In genomic region chr3:185858502-185859225, GRCh38 we compare ENCODE assay signal across 35 cellular contexts.
"Had no signal": no experiment of that assay in that cellular context is flagged by ENCODE, and none has a peak within 500 bp of the region (broad histone marks: within the 10 kb centered on the region; RNA-seq: fewer than 3 reads in every experiment).

No MANE protein-coding gene starts in this region.

- DNase-seq: activated B cell treated with CpG ODN at 0.5 μM for 24 hours; activated CD4-positive, alpha-beta memory T cell treated with anti-CD3 and anti-CD28 coated beads for 36 hours; activated CD4-positive, alpha-beta T cell treated with anti-CD3 and anti-CD28 coated beads for 4 hours; activated CD4-positive, alpha-beta T cell treated with anti-CD3 and anti-CD28 coated beads, Interleukin-2, amount 50 U/mL, for 1 hour; activated CD4-positive, CD25-positive, alpha-beta regulatory T cell treated with anti-CD3 and anti-CD28 coated beads, Interleukin-2, amount 50 U/mL, for 72 hours; activated CD8-positive, alpha-beta memory T cell treated with anti-CD3 and anti-CD28 coated beads, Interleukin-2, amount 10 ng/mL, durations not matched to agents 7 days and 5 days; activated CD8-positive, alpha-beta memory T cell treated with anti-CD3 and anti-CD28 coated beads, Interleukin-2, amount 50 U/mL, for 48 hours; activated effector memory CD4-positive, alpha-beta T cell treated with Interleukin-2 at 50 U/mL for 16 hours; activated naive CD4-positive, alpha-beta T cell treated with anti-CD3 and anti-CD28 coated beads, Interleukin-2, amount 10 ng/mL, durations not matched to agents 7 days and 5 days; activated naive CD8-positive, alpha-beta T cell treated with anti-CD3 and anti-CD28 coated beads, Interleukin-2, amount 50 U/mL, for 24 hours; activated T-cell treated with anti-CD3 and anti-CD28 coated beads, Interleukin-2, amount 50 U/mL, for 48 hours; amniotic stem cell; aorta; brain microvascular endothelial cell; central memory CD4-positive, alpha-beta T cell; Kasumi-1; KG1; NCI-H1048; NCI-H1105 treated with DMSO at 0.1 percent for 48 hours; NCI-H1436; NCI-H1694; NCI-H1930; NCI-H2081 treated with DMSO at 0.1 percent for 48 hours; NCI-H345; NCI-H524 treated with DMSO at 0.1 percent for 48 hours; NCI-H748 treated with DMSO at 0.1 percent for 48 hours; NK-92 treated with Interleukin-12 subunit alpha and Interleukin-12 subunit beta, amount 100 ng/mL, for 24 hours; PC-3; Right ventricle myocardium superior; SW 1271; T-helper 1 cell; T-helper 2 cell; T-helper 9 cell had no signal

- H3K9me3 Mint-ChIP-seq: activated naive CD4-positive, alpha-beta T cell treated with anti-CD3 and anti-CD28 coated beads, Interleukin-2, amount 10 ng/mL, durations not matched to agents 7 days and 5 days had no signal

- H3K27ac ChIP-seq: brain microvascular endothelial cell, VCaP had no signal

- H3K36me3 ChIP-seq: brain microvascular endothelial cell had no signal

- H3K27ac Mint-ChIP-seq: activated B cell treated with CpG ODN at 0.5 μM for 24 hours; activated CD4-positive, alpha-beta memory T cell treated with anti-CD3 and anti-CD28 coated beads for 36 hours; activated CD8-positive, alpha-beta memory T cell treated with anti-CD3 and anti-CD28 coated beads, Interleukin-2, amount 10 ng/mL, durations not matched to agents 7 days and 5 days; activated naive CD4-positive, alpha-beta T cell treated with anti-CD3 and anti-CD28 coated beads, Interleukin-2, amount 10 ng/mL, durations not matched to agents 7 days and 5 days; activated naive CD8-positive, alpha-beta T cell; activated naive CD8-positive, alpha-beta T cell treated with anti-CD3 and anti-CD28 coated beads, Interleukin-2, amount 50 U/mL, for 24 hours had no signal

- H3K4me3 Mint-ChIP-seq: activated B cell treated with CpG ODN at 0.5 μM for 24 hours; activated CD4-positive, alpha-beta memory T cell treated with anti-CD3 and anti-CD28 coated beads for 36 hours; activated CD8-positive, alpha-beta memory T cell treated with anti-CD3 and anti-CD28 coated beads, Interleukin-2, amount 10 ng/mL, durations not matched to agents 7 days and 5 days; activated naive CD4-positive, alpha-beta T cell treated with anti-CD3 and anti-CD28 coated beads, Interleukin-2, amount 10 ng/mL, durations not matched to agents 7 days and 5 days; activated naive CD8-positive, alpha-beta T cell; activated naive CD8-positive, alpha-beta T cell treated with anti-CD3 and anti-CD28 coated beads, Interleukin-2, amount 50 U/mL, for 24 hours had no signal

- ATAC-seq: activated CD8-positive, alpha-beta memory T cell treated with anti-CD3 and anti-CD28 coated beads, Interleukin-2, amount 10 ng/mL, durations not matched to agents 7 days and 5 days; activated naive CD8-positive, alpha-beta T cell treated with anti-CD3 and anti-CD28 coated beads, Interleukin-2, amount 50 U/mL, for 24 hours; PC-3 had no signal

- H3K36me3 Mint-ChIP-seq: activated CD8-positive, alpha-beta memory T cell treated with anti-CD3 and anti-CD28 coated beads, Interleukin-2, amount 10 ng/mL, durations not matched to agents 7 days and 5 days; activated naive CD4-positive, alpha-beta T cell treated with anti-CD3 and anti-CD28 coated beads, Interleukin-2, amount 10 ng/mL, durations not matched to agents 7 days and 5 days had no signal

- H3K27me3 ChIP-seq: brain microvascular endothelial cell had no signal

- H3K4me1 Mint-ChIP-seq: activated B cell treated with CpG ODN at 0.5 μM for 24 hours; activated CD8-positive, alpha-beta memory T cell treated with anti-CD3 and anti-CD28 coated beads, Interleukin-2, amount 10 ng/mL, durations not matched to agents 7 days and 5 days; activated naive CD4-positive, alpha-beta T cell treated with anti-CD3 and anti-CD28 coated beads, Interleukin-2, amount 10 ng/mL, durations not matched to agents 7 days and 5 days; activated naive CD8-positive, alpha-beta T cell treated with anti-CD3 and anti-CD28 coated beads, Interleukin-2, amount 50 U/mL, for 24 hours had no signal
